Comparison of ENCODE assay signal across 1 cellular context in genomic region chr6:52221302-52221701, GRCh38.
TF ChIP-seq lines count a peak whose summit lies in the region.

No MANE protein-coding gene starts in this region.

TF ChIP-seq in K562, 482 proteins besides CTCF, POLR2A, EP300 and RAD21 (continued from another document):
- TF ChIP-seq ZNF318 (IDR thresholded peaks at IDR 0.05; ENCODE audit: borderline replicate concordance in 1 of 2, low read depth in 1 of 2) (no peak), MAFG (tag; conservative IDR thresholded peaks at IDR 0.05) (no peak), ZNF41 (CRISPR knock-in tag; conservative IDR thresholded peaks at IDR 0.05) (no peak), POLR2G (IDR thresholded peaks at IDR 0.05; ENCODE audit: low read depth, low read length) (no peak), TEAD4 (IDR thresholded peaks at IDR 0.05; ENCODE audit: low read length) (peak; percentile 35; the same call in 1 of the 2 replicates), TEAD4 (CRISPR knock-in tag; IDR thresholded peaks at IDR 0.05; ENCODE audit: borderline replicate concordance) (no peak), USF1 (CRISPR knock-in tag; IDR thresholded peaks at IDR 0.05) (no peak)
- TF ChIP-seq, protein P1, sequence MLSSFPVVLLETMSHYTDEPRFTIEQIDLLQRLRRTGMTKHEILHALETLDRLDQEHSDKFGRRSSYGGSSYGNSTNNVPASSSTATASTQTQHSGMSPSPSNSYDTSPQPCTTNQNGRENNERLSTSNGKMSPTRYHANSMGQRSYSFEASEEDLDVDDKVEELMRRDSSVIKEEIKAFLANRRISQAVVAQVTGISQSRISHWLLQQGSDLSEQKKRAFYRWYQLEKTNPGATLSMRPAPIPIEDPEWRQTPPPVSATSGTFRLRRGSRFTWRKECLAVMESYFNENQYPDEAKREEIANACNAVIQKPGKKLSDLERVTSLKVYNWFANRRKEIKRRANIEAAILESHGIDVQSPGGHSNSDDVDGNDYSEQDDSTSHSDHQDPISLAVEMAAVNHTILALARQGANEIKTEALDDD (IDR thresholded peaks at IDR 0.05) = peak; percentile 42; the same call in 1 of the 2 replicates
- TF ChIP-seq, protein P2, sequence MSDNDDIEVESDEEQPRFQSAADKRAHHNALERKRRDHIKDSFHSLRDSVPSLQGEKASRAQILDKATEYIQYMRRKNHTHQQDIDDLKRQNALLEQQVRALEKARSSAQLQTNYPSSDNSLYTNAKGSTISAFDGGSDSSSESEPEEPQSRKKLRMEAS (CRISPR knock-in tag; IDR thresholded peaks at IDR 0.05) = no peak
